19 cellular contexts compared by ENCODE assay signal in the genomic region with DNA sequence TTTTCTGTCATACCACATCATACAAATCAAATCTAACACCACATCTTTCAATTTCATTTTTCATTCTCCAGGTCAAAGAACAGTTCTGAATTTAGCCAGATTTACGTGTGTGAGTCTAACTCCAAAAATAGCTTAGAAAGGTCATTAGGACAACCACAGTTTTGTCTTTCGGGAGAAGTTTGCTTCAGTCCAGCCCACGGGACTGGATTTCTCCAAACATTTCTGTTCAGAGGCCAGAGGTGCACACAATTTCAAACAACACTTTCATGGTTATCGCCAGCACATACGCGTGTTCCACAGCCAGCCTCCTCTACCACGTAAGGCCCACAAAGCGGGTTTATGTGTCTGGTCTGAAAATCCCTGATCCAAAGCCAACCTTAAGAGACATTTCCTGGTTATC.
DNase-seq lines count a peak whose midpoint lies in the region; ATAC-seq, FAIRE-seq and TF ChIP-seq lines count a peak whose summit lies in the region.
"Had no signal": no experiment of that assay in that cellular context is flagged by ENCODE, and none has a peak within 500 bp of the region (broad histone marks: within the 10 kb centered on the region; RNA-seq: fewer than 3 reads in every experiment).

No MANE protein-coding gene starts in this region.

- POLR2A ChIA-PET in GM12878 (lab: Charles Lee): no interaction called here

- no peaks in the 10 kb centered on the region for H3K27me3 ChIP-seq in GM12878 (replicated peaks in 1 of 2; ENCODE audit: control insufficient read depth in 2 of 2, insufficient read depth in 2 of 2, low read length in 1 of 2)
- H3K27me3 ChIP-seq: BE2C had no signal

- SMC1A ChIA-PET in GM12878 (lab: Charles Lee; ENCODE audit: uncharacterized antibody, unreplicated experiment): interaction anchor here (0.7 kb wide), 1 partner anchor 30 kb away, joined by 3 read pairs; no protein-coding TSS in a partner anchor

- H3K4me2 ChIP-seq in GM12878 (ENCODE audit: control insufficient read depth, insufficient read depth): no peak overlapping the region

- H3K4me3 ChIP-seq in LNCaP clone FGC (ENCODE audit: low read depth, low read length) (no peak overlapping the region), GM12878 (no peak overlapping the region)
- H3K4me3 ChIP-seq: lung had no signal

- H3K9me3 ChIP-seq in GM12878 (replicated peaks; ENCODE audit: control insufficient read depth, insufficient read depth, low read length): no peaks in the 10 kb centered on the region
- H3K9me3 ChIP-seq: BE2C had no signal

- no peak overlapping the region for H3K27ac ChIP-seq in GM12878 (ENCODE audit: control insufficient read depth, insufficient read depth)

- WGBS in GM12878 (ENCODE audit: insufficient coverage, insufficient replicate concordance, low lambda C conversion rate, missing lambda C conversion rate): 54% methylated on average over 8 of the region's 8 CpGs

- no peak for ATAC-seq in GM12878
- ATAC-seq in GM19395 (IDR thresholded peaks at IDR 0.05; ENCODE audit: unreplicated experiment): no peak
- ATAC-seq: HCT116 had no signal

- no peaks in the 10 kb centered on the region for H3K79me2 ChIP-seq in GM12878 (ENCODE audit: control insufficient read depth, insufficient read depth, low read length)

- no peak overlapping the region for H2AFZ ChIP-seq in GM12878 (ENCODE audit: control insufficient read depth, low read depth, low read length)

- no peaks in the 10 kb centered on the region for H3K4me1 ChIP-seq in GM12878 (ENCODE audit: control insufficient read depth, insufficient read depth, low read length)
- H3K4me1 ChIP-seq: BE2C had no signal

- no peaks in the 10 kb centered on the region for H4K20me1 ChIP-seq in GM12878 (ENCODE audit: control insufficient read depth, insufficient read depth)

- in situ Hi-C loops in GM12878 (cut with MboI): no loop called here

- TF ChIP-seq POLR2A in GM12878 (IDR thresholded peaks at IDR 0.05; ENCODE audit: low read depth, low read length): no peak

- no peak overlapping the region for H3K9ac ChIP-seq in GM12878 (ENCODE audit: control insufficient read depth, insufficient read depth, low read length)

- H3K36me3 ChIP-seq in GM12878 (ENCODE audit: control insufficient read depth in 2 of 2, insufficient read depth in 2 of 2, low read length in 1 of 2): no peaks in the 10 kb centered on the region
- H3K36me3 ChIP-seq: BE2C had no signal

- CTCF ChIA-PET in GM12878 (lab: Yijun Ruan, JAX): interaction anchor here (1.3 kb wide), 1 partner anchor 12 kb away, joined by 3 read pairs; no protein-coding TSS in a partner anchor

- no TSS peak for BruUV-seq in GM12878 (replicated peaks; lab: Mats Ljungman, UMichigan)

- no peak for FAIRE-seq in GM12878 (lab: Jason Lieb, UNC)
- FAIRE-seq: bronchial epithelial cell had no signal

- TF ChIP-seq EP300 in GM12878 (IDR thresholded peaks at IDR 0.05; ENCODE audit: borderline replicate concordance in 1 of 2, control insufficient read depth in 1 of 2, low read depth in 2 of 2, low read length in 2 of 2): no peak

- no peak for TF ChIP-seq RAD21 in GM12878 (IDR thresholded peaks at IDR 0.05; ENCODE audit: insufficient read depth, low read depth, low read length)

- intact Hi-C loops in GM12878 (cut with micrococcal nuclease; ENCODE audit: unreplicated experiment): no loop called here

- TF ChIP-seq CTCF in LNCaP clone FGC (IDR thresholded peaks at IDR 0.05; ENCODE audit: control insufficient read depth, extremely low read depth, insufficient read depth): no peak
- TF ChIP-seq CTCF in GM12878 (IDR thresholded peaks at IDR 0.05 in 2 of 3, conservative IDR thresholded peaks at IDR 0.05 in 1 of 3; ENCODE audit: control insufficient read depth in 2 of 3, extremely low read depth in 1 of 3, insufficient read depth in 1 of 3, low read depth in 3 of 3, low read length in 3 of 3): no peak

- DNase-seq in LNCaP clone FGC (ENCODE audit: low read depth): peak; percentile 17
- no peak for DNase-seq in GM12878 (ENCODE audit: low read depth, low spot score)
- peak; percentile 6 for DNase-seq in hepatic stellate cell (ENCODE audit: low spot score)
- peak; percentile 28 for DNase-seq in smooth muscle cell of the brain vasculature (ENCODE audit: low read depth, low spot score)
- no peak for DNase-seq in H4 (ENCODE audit: low spot score)
- DNase-seq in DMS79 treated with DMSO at 0.1 percent for 48 hours (lab: John Stamatoyannopoulos, UW): no peak
- DNase-seq: activated CD4-positive, alpha-beta T cell treated with anti-CD3 and anti-CD28 coated beads, Interleukin-2, amount 50 U/mL, for 1 hour; activated naive CD4-positive, alpha-beta T cell treated with anti-CD3 and anti-CD28 coated beads, Interleukin-2, amount 50 U/mL, for 16 hours; activated T-cell treated with anti-CD3 and anti-CD28 coated beads for 4 hours; BE2C; DMS 273 treated with DMSO at 0.1 percent for 48 hours; effector memory CD4-positive, alpha-beta T cell; NCI-H1694; NCI-H446 treated with DMSO at 0.1 percent for 48 hours; stimulated activated CD4-positive, alpha-beta T cell treated with anti-CD3 and anti-CD28 coated beads, Interleukin-1b, Interleukin-23, amount 100 ng/mL, for 48 hours had no signal

- RAD21 ChIA-PET in GM12878 (lab: Charles Lee; ENCODE audit: unreplicated experiment): no interaction called here

TF ChIP-seq in GM12878, 131 proteins besides CTCF, POLR2A, EP300 and RAD21:
- TF ChIP-seq RFX5 (IDR thresholded peaks at IDR 0.05; ENCODE audit: low read depth, low read length) (no peak), NR2F1 (conservative IDR thresholded peaks at IDR 0.05) (peak; percentile 58), SMC3 (IDR thresholded peaks at IDR 0.05; ENCODE audit: borderline replicate concordance, low read length) (no peak), WRNIP1 (IDR thresholded peaks at IDR 0.05; ENCODE audit: borderline replicate concordance, low read depth, low read length) (no peak), ZBED1 (IDR thresholded peaks at IDR 0.05; ENCODE audit: borderline replicate concordance) (no peak), TBL1XR1 (IDR thresholded peaks at IDR 0.05; ENCODE audit: low read depth, low read length) (no peak)

Comparison
In these comparisons a context has a peak if more than half of its experiments do, and no peak if none do; other contexts are left out.
1. DNase-seq: peak in LNCaP clone FGC (single experiment), hepatic stellate cell (single experiment) and smooth muscle cell of the brain vasculature (single experiment); none in GM12878 (single experiment), H4 (single experiment) and DMS79 treated with DMSO at 0.1 percent for 48 hours (single experiment).